Comparison of ENCODE assay signal across 17 cellular contexts in the genomic region with DNA sequence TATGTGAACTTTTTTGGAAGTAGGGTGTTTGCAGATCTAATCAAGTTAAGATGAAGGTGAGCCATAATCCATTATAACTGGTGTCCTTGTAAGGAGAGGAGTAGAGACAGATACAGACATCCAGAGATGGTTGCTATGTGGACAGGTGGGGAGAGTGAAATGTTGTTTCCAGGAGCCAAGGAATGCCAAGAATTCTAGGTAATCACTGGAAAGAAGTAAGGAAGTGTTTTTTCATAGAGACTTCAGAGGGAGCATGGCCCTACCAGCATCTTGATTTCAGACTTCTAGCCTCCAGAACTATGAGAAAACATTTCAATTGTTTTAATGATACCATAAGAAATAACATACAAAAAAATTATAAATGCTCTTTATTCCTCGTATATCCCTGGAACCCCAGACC.
"Had no signal": no experiment of that assay in that cellular context is flagged by ENCODE, and none has a peak within 500 bp of the region (broad histone marks: within the 10 kb centered on the region; RNA-seq: fewer than 3 reads in every experiment).

No MANE protein-coding gene starts in this region.

- H3K27ac Mint-ChIP-seq: naive thymus-derived CD4-positive, alpha-beta T cell had no signal

- H3K27me3 ChIP-seq: heart left ventricle, neutrophil, right atrium auricular region, sigmoid colon, upper lobe of left lung, uterus had no signal

- H3K4me3 Mint-ChIP-seq: naive thymus-derived CD4-positive, alpha-beta T cell had no signal

- H3K27me3 Mint-ChIP-seq: naive thymus-derived CD4-positive, alpha-beta T cell had no signal

- H3K4me3 ChIP-seq: heart left ventricle, lung, right atrium auricular region, sigmoid colon, skin epidermis, upper lobe of left lung, uterus had no signal

- H3K36me3 Mint-ChIP-seq: naive thymus-derived CD4-positive, alpha-beta T cell had no signal

- DNase-seq: effector memory CD4-positive, alpha-beta T cell; heart left ventricle; hypothalamus; left cardiac atrium; left ventricle myocardium superior; mesenchymal stem cell; naive thymus-derived CD4-positive, alpha-beta T cell; posterior cingulate gyrus; sigmoid colon; stimulated activated naive CD4-positive, alpha-beta T cell; upper lobe of left lung; uterus had no signal

- H3K9me3 ChIP-seq: heart left ventricle, neutrophil, right atrium auricular region, sigmoid colon, upper lobe of left lung, uterus had no signal

- ATAC-seq: esophagus mucosa; heart left ventricle; left cardiac atrium; left ventricle myocardium superior; naive thymus-derived CD4-positive, alpha-beta T cell had no signal

- H3K4me1 ChIP-seq: heart left ventricle, right atrium auricular region, sigmoid colon, upper lobe of left lung, uterus had no signal

- H3K36me3 ChIP-seq: heart left ventricle, neutrophil, right atrium auricular region, sigmoid colon, upper lobe of left lung, uterus had no signal

- H3K27ac ChIP-seq: heart left ventricle, neutrophil, right atrium auricular region, sigmoid colon, skin epidermis, upper lobe of left lung, uterus had no signal

- H3K4me1 Mint-ChIP-seq: naive thymus-derived CD4-positive, alpha-beta T cell had no signal
